ENCODE assay signal across 1 cellular context in the genomic region with DNA sequence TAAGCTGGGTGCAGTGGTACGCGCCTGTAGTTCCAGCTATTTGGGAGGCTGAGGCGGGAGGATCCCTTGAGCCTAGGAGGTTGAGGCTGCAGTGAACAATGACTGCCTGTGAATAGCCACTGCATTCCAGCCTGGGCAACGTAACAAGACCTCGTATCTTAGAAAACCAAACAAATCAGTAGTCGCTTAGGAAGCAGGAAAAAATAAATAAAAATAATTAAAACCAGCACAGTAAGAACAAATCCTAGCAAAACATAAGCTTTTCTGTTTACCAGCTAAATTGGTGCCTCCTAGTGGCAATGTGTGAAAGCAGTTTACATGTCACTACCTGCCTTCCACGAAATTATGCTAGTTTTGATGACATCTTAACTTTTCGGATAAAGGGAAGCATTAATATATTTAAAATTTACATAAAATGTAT.
TF ChIP-seq lines count a peak whose summit lies in the region.

No MANE protein-coding gene starts in this region.

TF ChIP-seq in GM23338, 12 proteins besides CTCF, POLR2A, EP300 and RAD21:
- TF ChIP-seq, protein P1, sequence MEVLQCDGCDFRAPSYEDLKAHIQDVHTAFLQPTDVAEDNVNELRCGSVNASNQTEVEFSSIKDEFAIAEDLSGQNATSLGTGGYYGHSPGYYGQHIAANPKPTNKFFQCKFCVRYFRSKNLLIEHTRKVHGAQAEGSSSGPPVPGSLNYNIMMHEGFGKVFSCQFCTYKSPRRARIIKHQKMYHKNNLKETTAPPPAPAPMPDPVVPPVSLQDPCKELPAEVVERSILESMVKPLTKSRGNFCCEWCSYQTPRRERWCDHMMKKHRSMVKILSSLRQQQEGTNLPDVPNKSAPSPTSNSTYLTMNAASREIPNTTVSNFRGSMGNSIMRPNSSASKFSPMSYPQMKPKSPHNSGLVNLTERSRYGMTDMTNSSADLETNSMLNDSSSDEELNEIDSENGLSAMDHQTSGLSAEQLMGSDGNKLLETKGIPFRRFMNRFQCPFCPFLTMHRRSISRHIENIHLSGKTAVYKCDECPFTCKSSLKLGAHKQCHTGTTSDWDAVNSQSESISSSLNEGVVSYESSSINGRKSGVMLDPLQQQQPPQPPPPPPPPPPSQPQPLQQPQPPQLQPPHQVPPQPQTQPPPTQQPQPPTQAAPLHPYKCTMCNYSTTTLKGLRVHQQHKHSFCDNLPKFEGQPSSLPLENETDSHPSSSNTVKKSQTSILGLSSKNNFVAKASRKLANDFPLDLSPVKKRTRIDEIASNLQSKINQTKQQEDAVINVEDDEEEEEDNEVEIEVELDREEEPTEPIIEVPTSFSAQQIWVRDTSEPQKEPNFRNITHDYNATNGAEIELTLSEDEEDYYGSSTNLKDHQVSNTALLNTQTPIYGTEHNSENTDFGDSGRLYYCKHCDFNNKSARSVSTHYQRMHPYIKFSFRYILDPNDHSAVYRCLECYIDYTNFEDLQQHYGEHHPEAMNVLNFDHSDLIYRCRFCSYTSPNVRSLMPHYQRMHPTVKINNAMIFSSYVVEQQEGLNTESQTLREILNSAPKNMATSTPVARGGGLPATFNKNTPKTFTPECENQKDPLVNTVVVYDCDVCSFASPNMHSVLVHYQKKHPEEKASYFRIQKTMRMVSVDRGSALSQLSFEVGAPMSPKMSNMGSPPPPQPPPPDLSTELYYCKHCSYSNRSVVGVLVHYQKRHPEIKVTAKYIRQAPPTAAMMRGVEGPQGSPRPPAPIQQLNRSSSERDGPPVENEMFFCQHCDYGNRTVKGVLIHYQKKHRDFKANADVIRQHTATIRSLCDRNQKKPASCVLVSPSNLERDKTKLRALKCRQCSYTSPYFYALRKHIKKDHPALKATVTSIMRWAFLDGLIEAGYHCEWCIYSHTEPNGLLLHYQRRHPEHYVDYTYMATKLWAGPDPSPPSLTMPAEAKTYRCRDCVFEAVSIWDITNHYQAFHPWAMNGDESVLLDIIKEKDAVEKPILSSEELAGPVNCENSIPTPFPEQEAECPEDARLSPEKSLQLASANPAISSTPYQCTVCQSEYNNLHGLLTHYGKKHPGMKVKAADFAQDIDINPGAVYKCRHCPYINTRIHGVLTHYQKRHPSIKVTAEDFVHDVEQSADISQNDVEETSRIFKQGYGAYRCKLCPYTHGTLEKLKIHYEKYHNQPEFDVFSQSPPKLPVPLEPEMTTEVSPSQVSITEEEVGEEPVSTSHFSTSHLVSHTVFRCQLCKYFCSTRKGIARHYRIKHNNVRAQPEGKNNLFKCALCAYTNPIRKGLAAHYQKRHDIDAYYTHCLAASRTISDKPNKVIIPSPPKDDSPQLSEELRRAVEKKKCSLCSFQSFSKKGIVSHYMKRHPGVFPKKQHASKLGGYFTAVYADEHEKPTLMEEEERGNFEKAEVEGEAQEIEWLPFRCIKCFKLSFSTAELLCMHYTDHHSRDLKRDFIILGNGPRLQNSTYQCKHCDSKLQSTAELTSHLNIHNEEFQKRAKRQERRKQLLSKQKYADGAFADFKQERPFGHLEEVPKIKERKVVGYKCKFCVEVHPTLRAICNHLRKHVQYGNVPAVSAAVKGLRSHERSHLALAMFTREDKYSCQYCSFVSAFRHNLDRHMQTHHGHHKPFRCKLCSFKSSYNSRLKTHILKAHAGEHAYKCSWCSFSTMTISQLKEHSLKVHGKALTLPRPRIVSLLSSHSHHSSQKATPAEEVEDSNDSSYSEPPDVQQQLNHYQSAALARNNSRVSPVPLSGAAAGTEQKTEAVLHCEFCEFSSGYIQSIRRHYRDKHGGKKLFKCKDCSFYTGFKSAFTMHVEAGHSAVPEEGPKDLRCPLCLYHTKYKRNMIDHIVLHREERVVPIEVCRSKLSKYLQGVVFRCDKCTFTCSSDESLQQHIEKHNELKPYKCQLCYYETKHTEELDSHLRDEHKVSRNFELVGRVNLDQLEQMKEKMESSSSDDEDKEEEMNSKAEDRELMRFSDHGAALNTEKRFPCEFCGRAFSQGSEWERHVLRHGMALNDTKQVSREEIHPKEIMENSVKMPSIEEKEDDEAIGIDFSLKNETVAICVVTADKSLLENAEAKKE (CRISPR knock-in tag; IDR thresholded peaks at IDR 0.05) = no peak
- TF ChIP-seq STAT1 (IDR thresholded peaks at IDR 0.05; ENCODE audit: unreplicated experiment) (no peak), EZH2phosphoT487 (IDR thresholded peaks at IDR 0.05; ENCODE audit: unreplicated experiment) (no peak), ZNF331 (CRISPR knock-in tag; IDR thresholded peaks at IDR 0.05; ENCODE audit: low read depth) (no peak), ZNF114 (CRISPR knock-in tag; IDR thresholded peaks at IDR 0.05) (no peak), JUNB (IDR thresholded peaks at IDR 0.05; ENCODE audit: unreplicated experiment) (no peak)
- TF ChIP-seq, protein P2, sequence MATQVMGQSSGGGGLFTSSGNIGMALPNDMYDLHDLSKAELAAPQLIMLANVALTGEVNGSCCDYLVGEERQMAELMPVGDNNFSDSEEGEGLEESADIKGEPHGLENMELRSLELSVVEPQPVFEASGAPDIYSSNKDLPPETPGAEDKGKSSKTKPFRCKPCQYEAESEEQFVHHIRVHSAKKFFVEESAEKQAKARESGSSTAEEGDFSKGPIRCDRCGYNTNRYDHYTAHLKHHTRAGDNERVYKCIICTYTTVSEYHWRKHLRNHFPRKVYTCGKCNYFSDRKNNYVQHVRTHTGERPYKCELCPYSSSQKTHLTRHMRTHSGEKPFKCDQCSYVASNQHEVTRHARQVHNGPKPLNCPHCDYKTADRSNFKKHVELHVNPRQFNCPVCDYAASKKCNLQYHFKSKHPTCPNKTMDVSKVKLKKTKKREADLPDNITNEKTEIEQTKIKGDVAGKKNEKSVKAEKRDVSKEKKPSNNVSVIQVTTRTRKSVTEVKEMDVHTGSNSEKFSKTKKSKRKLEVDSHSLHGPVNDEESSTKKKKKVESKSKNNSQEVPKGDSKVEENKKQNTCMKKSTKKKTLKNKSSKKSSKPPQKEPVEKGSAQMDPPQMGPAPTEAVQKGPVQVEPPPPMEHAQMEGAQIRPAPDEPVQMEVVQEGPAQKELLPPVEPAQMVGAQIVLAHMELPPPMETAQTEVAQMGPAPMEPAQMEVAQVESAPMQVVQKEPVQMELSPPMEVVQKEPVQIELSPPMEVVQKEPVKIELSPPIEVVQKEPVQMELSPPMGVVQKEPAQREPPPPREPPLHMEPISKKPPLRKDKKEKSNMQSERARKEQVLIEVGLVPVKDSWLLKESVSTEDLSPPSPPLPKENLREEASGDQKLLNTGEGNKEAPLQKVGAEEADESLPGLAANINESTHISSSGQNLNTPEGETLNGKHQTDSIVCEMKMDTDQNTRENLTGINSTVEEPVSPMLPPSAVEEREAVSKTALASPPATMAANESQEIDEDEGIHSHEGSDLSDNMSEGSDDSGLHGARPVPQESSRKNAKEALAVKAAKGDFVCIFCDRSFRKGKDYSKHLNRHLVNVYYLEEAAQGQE (IDR thresholded peaks at IDR 0.05; ENCODE audit: unreplicated experiment) = no peak
- TF ChIP-seq, protein P3, sequence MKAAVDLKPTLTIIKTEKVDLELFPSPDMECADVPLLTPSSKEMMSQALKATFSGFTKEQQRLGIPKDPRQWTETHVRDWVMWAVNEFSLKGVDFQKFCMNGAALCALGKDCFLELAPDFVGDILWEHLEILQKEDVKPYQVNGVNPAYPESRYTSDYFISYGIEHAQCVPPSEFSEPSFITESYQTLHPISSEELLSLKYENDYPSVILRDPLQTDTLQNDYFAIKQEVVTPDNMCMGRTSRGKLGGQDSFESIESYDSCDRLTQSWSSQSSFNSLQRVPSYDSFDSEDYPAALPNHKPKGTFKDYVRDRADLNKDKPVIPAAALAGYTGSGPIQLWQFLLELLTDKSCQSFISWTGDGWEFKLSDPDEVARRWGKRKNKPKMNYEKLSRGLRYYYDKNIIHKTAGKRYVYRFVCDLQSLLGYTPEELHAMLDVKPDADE (IDR thresholded peaks at IDR 0.05) = no peak
